In the genomic region with DNA sequence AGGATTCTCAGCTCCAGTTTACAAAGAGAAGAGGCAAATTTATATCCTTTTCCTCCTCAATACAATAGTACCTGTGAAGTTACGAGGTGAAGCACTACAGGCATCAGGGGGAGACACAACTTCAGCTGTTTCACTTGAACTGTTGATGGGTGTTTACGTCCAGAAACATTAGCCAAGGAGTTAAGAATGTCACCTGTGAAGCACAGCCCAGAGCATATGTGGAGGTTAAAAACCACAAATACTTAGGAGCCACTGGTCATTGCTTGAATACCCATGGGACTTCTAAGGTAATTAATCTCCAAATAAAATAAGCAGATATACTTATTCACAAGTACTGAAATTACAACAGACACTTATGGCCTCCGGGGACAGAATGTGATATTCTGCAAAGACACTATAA, we compare ENCODE assay signal across 22 cellular contexts.
"Had no signal": no experiment of that assay in that cellular context is flagged by ENCODE, and none has a peak within 500 bp of the region (broad histone marks: within the 10 kb centered on the region; RNA-seq: fewer than 3 reads in every experiment).

No MANE protein-coding gene starts in this region.

- H3K27ac Mint-ChIP-seq: naive thymus-derived CD4-positive, alpha-beta T cell; nephron progenitor cell had no signal

- H3K4me1 Mint-ChIP-seq: naive thymus-derived CD4-positive, alpha-beta T cell had no signal

- H3K4me3 ChIP-seq: colonic mucosa, heart right ventricle, lung, prostate gland, skin epidermis, stomach, thoracic aorta, transverse colon had no signal

- H3K79me2 ChIP-seq: parathyroid adenoma had no signal

- H3K36me3 ChIP-seq: colonic mucosa, heart right ventricle, prostate gland, stomach, thoracic aorta, transverse colon had no signal

- H3K27ac ChIP-seq: colonic mucosa, heart right ventricle, parathyroid adenoma, prostate gland, skin epidermis, stomach, thoracic aorta, transverse colon had no signal

- H3K9me3 Mint-ChIP-seq: naive thymus-derived CD4-positive, alpha-beta T cell; nephron progenitor cell had no signal

- ATAC-seq: esophagus mucosa; heart right ventricle; left ventricle myocardium superior; naive thymus-derived CD4-positive, alpha-beta T cell; sciatic nerve had no signal

- H3K9ac ChIP-seq: parathyroid adenoma had no signal

- H3K4me1 ChIP-seq: colonic mucosa, prostate gland, stomach, transverse colon had no signal

- H3K27me3 ChIP-seq: colonic mucosa, heart right ventricle, stomach, transverse colon had no signal

- DNase-seq: colonic mucosa; dermis blood vessel endothelial cell; effector CD4-positive, alpha-beta T cell; heart right ventricle; hypothalamus; left ventricle myocardium superior; mesenchymal stem cell; naive thymus-derived CD4-positive, alpha-beta T cell; nephron progenitor cell; retina; stimulated activated CD4-positive, alpha-beta T cell treated with anti-CD3 and anti-CD28 coated beads, Interleukin-12 subunit alpha, Interleukin-12 subunit beta, amount 100 ng/mL, for 4 hours; stimulated activated naive CD4-positive, alpha-beta T cell; stomach; substantia nigra; transverse colon had no signal

- H2AFZ ChIP-seq: parathyroid adenoma had no signal

- H3K27me3 Mint-ChIP-seq: naive thymus-derived CD4-positive, alpha-beta T cell had no signal

- H3K4me3 Mint-ChIP-seq: naive thymus-derived CD4-positive, alpha-beta T cell; nephron progenitor cell had no signal

- H3K9me3 ChIP-seq: colonic mucosa, heart right ventricle, prostate gland, stomach, thoracic aorta, transverse colon had no signal
